ENCODE assay signal across 2 cellular contexts in genomic region chr15:60389261-60390077, GRCh38.
TF ChIP-seq lines count a peak whose summit lies in the region.

No MANE protein-coding gene starts in this region.

TF ChIP-seq in HepG2, 621 proteins besides CTCF, POLR2A, EP300 and RAD21:
- TF ChIP-seq HNF1A (IDR thresholded peaks at IDR 0.05; ENCODE audit: low read depth) (no peak), HNF1A (CRISPR knock-in tag; IDR thresholded peaks at IDR 0.05; ENCODE audit: borderline replicate concordance) (no peak), ZNF670 (CRISPR knock-in tag; IDR thresholded peaks at IDR 0.05; ENCODE audit: borderline replicate concordance) (no peak), ZNF749 (CRISPR knock-in tag; IDR thresholded peaks at IDR 0.05; ENCODE audit: borderline replicate concordance) (no peak), ZNF503 (CRISPR knock-in tag; IDR thresholded peaks at IDR 0.05) (no peak)

TF ChIP-seq in IMR-90, 13 proteins besides CTCF, POLR2A, EP300 and RAD21:
- TF ChIP-seq CHD1 (IDR thresholded peaks at IDR 0.05; ENCODE audit: low read depth, low read length), result 0 out of 2 replicates have a peak, but pooled peaks have one; percentile 15
- no peak for TF ChIP-seq RFX5 (IDR thresholded peaks at IDR 0.05; ENCODE audit: low read depth, low read length)
- no peak for TF ChIP-seq MAFK (IDR thresholded peaks at IDR 0.05; ENCODE audit: low read depth, low read length)
- no peak for TF ChIP-seq ELK1 (IDR thresholded peaks at IDR 0.05; ENCODE audit: borderline replicate concordance, low read depth, low read length)
TF ChIP-seq in IMR-90: peak in this region for 1.
